ENCODE assay signal across 31 cellular contexts in genomic region chr14:81955123-81955522, GRCh38.
"Had no signal": no experiment of that assay in that cellular context is flagged by ENCODE, and none has a peak within 500 bp of the region (broad histone marks: within the 10 kb centered on the region; RNA-seq: fewer than 3 reads in every experiment).

No MANE protein-coding gene starts in this region.

- H3K27ac ChIP-seq: ascending aorta, cardiac muscle cell, VCaP had no signal

- H3K9me3 ChIP-seq: ascending aorta had no signal

- DNase-seq: activated B cell treated with CpG ODN at 0.5 μM for 24 hours; activated CD4-positive, alpha-beta memory T cell treated with anti-CD3 and anti-CD28 coated beads for 36 hours; activated CD4-positive, alpha-beta T cell treated with anti-CD3 and anti-CD28 coated beads for 4 hours; activated CD4-positive, alpha-beta T cell treated with anti-CD3 and anti-CD28 coated beads, Interleukin-2, amount 10 ng/mL, durations not matched to agents 24 days and 14 days; activated CD4-positive, alpha-beta T cell treated with anti-CD3 and anti-CD28 coated beads, Interleukin-2, amount 50 U/mL, for 1 hour; activated CD4-positive, alpha-beta T cell treated with anti-CD3 and anti-CD28 coated beads, Interleukin-2, amount 50 U/mL, for 4 hours; activated CD4-positive, CD25-positive, alpha-beta regulatory T cell treated with anti-CD3 and anti-CD28 coated beads, Interleukin-2, amount 50 U/mL, for 72 hours; activated CD8-positive, alpha-beta memory T cell treated with anti-CD3 and anti-CD28 coated beads, Interleukin-2, amount 50 U/mL, for 4 hours; activated CD8-positive, alpha-beta T cell treated with anti-CD3 and anti-CD28 coated beads for 36 hours; activated effector memory CD4-positive, alpha-beta T cell treated with anti-CD3 and anti-CD28 coated beads, Interleukin-2, amount 50 U/mL, for 16 hours; activated gamma-delta T cell treated with Interleukin-2 at 50 U/mL for 16 hours; activated naive CD4-positive, alpha-beta T cell; activated naive CD4-positive, alpha-beta T cell treated with anti-CD3 and anti-CD28 coated beads, Interleukin-2, amount 10 ng/mL, durations not matched to agents 7 days and 5 days; activated naive CD8-positive, alpha-beta T cell treated with anti-CD3 and anti-CD28 coated beads, Interleukin-2, amount 10 ng/mL, durations not matched to agents 7 days and 5 days; activated naive CD8-positive, alpha-beta T cell treated with anti-CD3 and anti-CD28 coated beads, Interleukin-2, amount 50 U/mL, for 24 hours; activated T-cell treated with anti-CD3 and anti-CD28 coated beads for 4 hours; activated T-cell treated with anti-CD3 and anti-CD28 coated beads, Interleukin-2, amount 50 U/mL, for 1 hour; activated T-cell treated with anti-CD3 and anti-CD28 coated beads, Interleukin-2, amount 50 U/mL, for 4 hours; activated T-cell treated with anti-CD3 and anti-CD28 coated beads, Interleukin-2, amount 50 U/mL, for 72 hours; amygdala; anterior cingulate cortex; caudate nucleus; cerebellar nuclear complex; T-helper 2 cell; T-helper 9 cell had no signal

- ATAC-seq: activated CD8-positive, alpha-beta T cell treated with anti-CD3 and anti-CD28 coated beads for 36 hours; activated naive CD8-positive, alpha-beta T cell treated with anti-CD3 and anti-CD28 coated beads, Interleukin-2, amount 50 U/mL, for 24 hours; activated T-cell treated with anti-CD3 and anti-CD28 coated beads, Interleukin-2, amount 50 U/mL, for 4 hours; activated T-cell treated with anti-CD3 and anti-CD28 coated beads, Interleukin-2, amount 50 U/mL, for 72 hours; activated T-helper 17 cell treated with anti-CD3 and anti-CD28 coated beads, Interleukin-2, amount 50 U/mL, for 72 hours had no signal

- FAIRE-seq: bronchial epithelial cell, TTC549 had no signal

- H3K4me3 ChIP-seq: ascending aorta, cardiac muscle cell had no signal

- H3K4me1 ChIP-seq: ascending aorta had no signal

- H3K36me3 ChIP-seq: ascending aorta, cardiac muscle cell had no signal

- H3K27me3 ChIP-seq: ascending aorta, cardiac muscle cell had no signal
